ENCODE assay signal across 31 cellular contexts in the genomic region with DNA sequence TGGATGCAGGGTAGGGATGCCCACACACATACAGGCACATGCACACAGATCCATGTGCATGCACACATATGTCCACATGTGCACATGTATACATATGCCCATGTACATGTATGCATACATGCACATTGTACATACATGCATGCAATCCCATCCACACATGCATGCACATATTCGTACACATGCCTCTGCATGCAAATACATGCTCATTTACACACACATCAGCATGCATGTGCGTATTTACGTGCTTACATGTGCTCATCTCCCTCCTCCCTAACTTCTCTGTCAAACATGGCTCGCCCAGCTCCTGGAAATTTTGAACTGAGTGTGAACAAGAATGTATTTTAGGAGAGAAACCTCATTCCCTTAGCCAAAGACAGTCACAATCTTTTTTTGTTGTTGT. TPM values are rescaled to one million over a fixed set of nuclear protein-coding genes. Genes with fewer than 3 reads are reported as not detected.
"Had no signal": no experiment of that assay in that cellular context is flagged by ENCODE, and none has a peak within 500 bp of the region (broad histone marks: within the 10 kb centered on the region; RNA-seq: fewer than 3 reads in every experiment).

No MANE protein-coding gene starts in this region.

- H3K4me1 ChIP-seq: gastrocnemius medialis, left lung, lower lobe of right lung had no signal

- H3K27ac ChIP-seq: coronary artery, epithelial cell of prostate, esophagus squamous epithelium, gastrocnemius medialis, heart right ventricle, left lung, lower lobe of right lung had no signal

- H3K36me3 ChIP-seq: esophagus squamous epithelium, gastrocnemius medialis, heart right ventricle, left lung, lower lobe of right lung had no signal

- FAIRE-seq: colon, islet of Langerhans, keratinocyte had no signal

- H3K9me3 ChIP-seq: esophagus squamous epithelium, gastrocnemius medialis, heart right ventricle, left lung, lower lobe of right lung, mucosa of descending colon had no signal

- H3K4me3 ChIP-seq: coronary artery, esophagus squamous epithelium, gastrocnemius medialis, heart right ventricle, left lung, lower lobe of right lung, mucosa of descending colon had no signal

- DNase-seq: dermis blood vessel endothelial cell; effector CD4-positive, alpha-beta T cell; effector memory CD4-positive, alpha-beta T cell; erythroblast; esophagus squamous epithelium; foreskin fibroblast; foreskin melanocyte; gastrocnemius medialis; glutamatergic neuron; head of caudate nucleus; heart right ventricle; hippocampal formation; left cardiac atrium; left lung; left ventricle myocardium superior; lower lobe of right lung; mesenchymal stem cell; mucosa of descending colon had no signal

RNA-seq across cellular contexts. Expression of a gene that starts 6.2 kb away (rescaled TPM):
- total RNA-seq: dermis blood vessel endothelial cell, esophagus mucosa, glomerular endothelial cell, kidney epithelial cell, lung microvascular endothelial cell, mesothelial cell of epicardium had no signal
- polyA plus RNA-seq: keratinocyte had no signal

RNA-seq across cellular contexts. Expression of a gene that starts 8.9 kb away (rescaled TPM):
- total RNA-seq: dermis blood vessel endothelial cell, esophagus mucosa, esophagus squamous epithelium, gastrocnemius medialis, glomerular endothelial cell, heart right ventricle, kidney epithelial cell, left cardiac atrium, left lung, left ventricle myocardium superior, lower lobe of right lung, lung microvascular endothelial cell, mesenteric fat pad, mesothelial cell of epicardium, mucosa of descending colon, myocyte had no signal
- polyA plus RNA-seq: heart right ventricle, keratinocyte had no signal

RNA-seq across cellular contexts. Expression of a gene that starts 45.1 kb away (rescaled TPM):
- total RNA-seq: dermis blood vessel endothelial cell, esophagus mucosa, esophagus squamous epithelium, gastrocnemius medialis, glomerular endothelial cell, heart right ventricle, kidney epithelial cell, left cardiac atrium, left lung, left ventricle myocardium superior, lower leg skin, lower lobe of right lung, lung microvascular endothelial cell, mesenteric fat pad, mucosa of descending colon, myocyte had no signal
- polyA plus RNA-seq: heart right ventricle, keratinocyte had no signal
